ENCODE assay signal across 19 cellular contexts in genomic region chr13:103926118-103926517, GRCh38.
DNase-seq lines count a peak whose midpoint lies in the region; ATAC-seq and TF ChIP-seq lines count a peak whose summit lies in the region.
"Had no signal": no experiment of that assay in that cellular context is flagged by ENCODE, and none has a peak within 500 bp of the region (broad histone marks: within the 10 kb centered on the region; RNA-seq: fewer than 3 reads in every experiment).

No MANE protein-coding gene starts in this region.

- peak; percentile 24 for DNase-seq in NCI-H2227 (lab: John Stamatoyannopoulos, UW; ENCODE audit: unreplicated experiment)
- no peak for DNase-seq in NCI-H2227 treated with DMSO at 0.1 percent for 48 hours (lab: John Stamatoyannopoulos, UW)
- no peak for DNase-seq in WTC11 (ENCODE audit: low spot score)
- DNase-seq in mesendoderm = peak; percentile 2
- no peak for DNase-seq in neuronal stem cell (ENCODE audit: low spot score)
- DNase-seq in NCI-H446 (lab: John Stamatoyannopoulos, UW) = no peak
- no peak for DNase-seq in islet precursor cell
- no peak for DNase-seq in activated CD8-positive, alpha-beta memory T cell treated with anti-CD3 and anti-CD28 coated beads for 24 hours
- DNase-seq: AML-193; CD4-positive, alpha-beta T cell; DMS153; DMS79; GDM1; HFFc6 had no signal

- H3K36me3 ChIP-seq in mesendoderm (ENCODE audit: control insufficient read depth, insufficient read depth, low read length) = no peaks in the 10 kb centered on the region
- no peaks in the 10 kb centered on the region for H3K36me3 ChIP-seq in neuronal stem cell (replicated peaks in 1 of 2; ENCODE audit: control insufficient read depth in 2 of 2, insufficient read depth in 2 of 2, low read length in 2 of 2)

- no peak overlapping the region for H3K9ac ChIP-seq in mesendoderm (ENCODE audit: low read length)
- no peak overlapping the region for H3K9ac ChIP-seq in neuronal stem cell (ENCODE audit: low read depth, low read length, poor library complexity)

- no peak overlapping the region for H3K4me3 Mint-ChIP-seq in WTC11
- H3K4me3 Mint-ChIP-seq: CD4-positive, alpha-beta T cell; HFFc6 had no signal

- peaks cover 8% of the 10 kb centered on the region for H3K4me1 Mint-ChIP-seq in WTC11

- H4K91ac ChIP-seq in neuronal stem cell (ENCODE audit: low read depth, low read length, poor library complexity) = no peak overlapping the region

- peaks cover 11% of the 10 kb centered on the region for H3K9me3 Mint-ChIP-seq in WTC11

- H3K9me3 ChIP-seq in neuronal stem cell (replicated peaks in 1 of 2; ENCODE audit: control insufficient read depth in 2 of 2, insufficient read depth in 1 of 2, low read depth in 1 of 2, low read length in 2 of 2) = no peaks in the 10 kb centered on the region
- H3K9me3 ChIP-seq: A549 had no signal

- no peak overlapping the region for H2BK5ac ChIP-seq in mesendoderm (ENCODE audit: low read length)
- H2BK5ac ChIP-seq in neuronal stem cell (ENCODE audit: low read length) = no peak overlapping the region

- H3K4me3 ChIP-seq in mesendoderm (ENCODE audit: low read length) (no peak overlapping the region), neuronal stem cell (ENCODE audit: low read length in 2 of 2) (no peak overlapping the region)
- H3K4me3 ChIP-seq: A549 had no signal

- no peak overlapping the region for H3K23ac ChIP-seq in mesendoderm (ENCODE audit: low read length)
- H3K23ac ChIP-seq in neuronal stem cell (ENCODE audit: low read depth, low read length, poor library complexity) = no peak overlapping the region

- no peak for TF ChIP-seq CTCF in WTC11 (IDR thresholded peaks at IDR 0.05)

- no peak overlapping the region for H2BK15ac ChIP-seq in mesendoderm (replicated peaks; ENCODE audit: low read depth)
- H2BK15ac ChIP-seq in neuronal stem cell (ENCODE audit: low read length) = no peak overlapping the region

- H2AFZ ChIP-seq in neuronal stem cell (ENCODE audit: low read length) = peak overlapping the region; percentile 15

- no CpG with 5 or more reads among the region's 3 CpGs for WGBS in mesendoderm (ENCODE audit: extremely low coverage, insufficient coverage, low lambda C conversion rate)
- WGBS in neuronal stem cell (ENCODE audit: extremely low coverage in 2 of 2, insufficient read length in 2 of 2, insufficient replicate concordance in 1 of 2), 2 donors = no CpG with 5 or more reads among the region's 3 CpGs

- no peak overlapping the region for H3K27ac Mint-ChIP-seq in WTC11
- H3K27ac Mint-ChIP-seq: CD4-positive, alpha-beta T cell; HFFc6 had no signal

- H2AK5ac ChIP-seq in mesendoderm (ENCODE audit: low read length) = no peak overlapping the region
- H2AK5ac ChIP-seq in neuronal stem cell (ENCODE audit: low read depth, low read length) = no peak overlapping the region

- H2BK120ac ChIP-seq in mesendoderm (ENCODE audit: low read depth, low read length) (no peak overlapping the region), neuronal stem cell (ENCODE audit: low read depth, low read length) (no peak overlapping the region)

- H3K79me2 ChIP-seq in mesendoderm (ENCODE audit: control insufficient read depth, insufficient read depth, low read length) = no peaks in the 10 kb centered on the region

- H3K27ac ChIP-seq in mesendoderm (ENCODE audit: low read depth, low read length) (no peak overlapping the region), neuronal stem cell (replicated peaks; ENCODE audit: low read length) (no peak overlapping the region)
- H3K27ac ChIP-seq: 22Rv1, A549, C4-2B, HL-60 had no signal

- H3K18ac ChIP-seq in mesendoderm (ENCODE audit: low read length) (no peak overlapping the region), neuronal stem cell (ENCODE audit: low read length) (no peak overlapping the region)

- H3K56ac ChIP-seq in mesendoderm (ENCODE audit: low read length) = no peak overlapping the region

- H4K5ac ChIP-seq in mesendoderm (ENCODE audit: low read length) = no peak overlapping the region

- no peak overlapping the region for H3K4ac ChIP-seq in mesendoderm (ENCODE audit: low read depth, low read length)
- no peak overlapping the region for H3K4ac ChIP-seq in neuronal stem cell (ENCODE audit: low read length)

- H3K27me3 Mint-ChIP-seq in WTC11 (ENCODE audit: low read depth) = no peaks in the 10 kb centered on the region
- H3K27me3 Mint-ChIP-seq: CD4-positive, alpha-beta T cell had no signal

- no peak overlapping the region for H2BK12ac ChIP-seq in neuronal stem cell (ENCODE audit: low read length)

- H3K79me1 ChIP-seq in mesendoderm (ENCODE audit: low read length) (no peaks in the 10 kb centered on the region), neuronal stem cell (ENCODE audit: low read depth, low read length) (no peaks in the 10 kb centered on the region)

- CTCF ChIA-PET in WTC11 (lab: Charles Lee) = no interaction called here

- H3K4me2 ChIP-seq in mesendoderm (ENCODE audit: low read length) = no peak overlapping the region
- H3K4me2 ChIP-seq in neuronal stem cell (ENCODE audit: insufficient read depth, low read length, poor library complexity, severe bottlenecking) = no peak overlapping the region
- H3K4me2 ChIP-seq: A549 had no signal

- H3K14ac ChIP-seq in neuronal stem cell (ENCODE audit: low read length) = no peak overlapping the region

- H3K27me3 ChIP-seq in mesendoderm (ENCODE audit: insufficient read depth, low read length, poor library complexity) (no peaks in the 10 kb centered on the region), neuronal stem cell (ENCODE audit: control insufficient read depth in 3 of 3, insufficient read depth in 3 of 3, low read depth in 1 of 3, low read length in 3 of 3) (no peaks in the 10 kb centered on the region)

- H3K4me1 ChIP-seq in mesendoderm (ENCODE audit: control insufficient read depth, low read depth, low read length) = no peaks in the 10 kb centered on the region
- H3K4me1 ChIP-seq in neuronal stem cell (ENCODE audit: control insufficient read depth in 2 of 2, insufficient read depth in 1 of 2, low read depth in 1 of 2, low read length in 2 of 2) = no peaks in the 10 kb centered on the region
- H3K4me1 ChIP-seq: A549 had no signal

- H3K36me3 Mint-ChIP-seq in WTC11 = 0 out of 2 replicates have a peak, but pooled peaks cover 3% of the 10 kb centered on the region

- H4K8ac ChIP-seq in mesendoderm (ENCODE audit: low read depth, low read length) (no peak overlapping the region), neuronal stem cell (ENCODE audit: low read depth, low read length) (no peak overlapping the region)

- POLR2A ChIA-PET in WTC11 (lab: Charles Lee) = no interaction called here

- peak; percentile 53; the same call in 1 of the 2 replicates for ATAC-seq in WTC11
- ATAC-seq: A549, HCT116 had no signal

TF ChIP-seq in WTC11, 78 proteins besides CTCF, POLR2A, EP300 and RAD21 (continues in another document):
- TF ChIP-seq E2F1 (CRISPR knock-in tag; IDR thresholded peaks at IDR 0.05) (no peak), ESRRA (CRISPR knock-in tag; IDR thresholded peaks at IDR 0.05; ENCODE audit: borderline replicate concordance) (no peak), JAZF1 (CRISPR knock-in tag; IDR thresholded peaks at IDR 0.05) (no peak), NFE2L1 (CRISPR knock-in tag; IDR thresholded peaks at IDR 0.05) (no peak), TCF7 (CRISPR knock-in tag; IDR thresholded peaks at IDR 0.05; ENCODE audit: low read depth) (no peak), ZBTB21 (CRISPR knock-in tag; IDR thresholded peaks at IDR 0.05; ENCODE audit: borderline replicate concordance) (no peak), FOXJ3 (CRISPR knock-in tag; IDR thresholded peaks at IDR 0.05; ENCODE audit: borderline replicate concordance) (no peak), FOXP1 (CRISPR knock-in tag; IDR thresholded peaks at IDR 0.05; ENCODE audit: borderline replicate concordance) (no peak), IRF1 (CRISPR knock-in tag; IDR thresholded peaks at IDR 0.05) (no peak), ATF6 (CRISPR knock-in tag; IDR thresholded peaks at IDR 0.05) (no peak), IRF2 (CRISPR knock-in tag; IDR thresholded peaks at IDR 0.05; ENCODE audit: borderline replicate concordance, low read depth) (no peak), SMAD4 (CRISPR knock-in tag; IDR thresholded peaks at IDR 0.05) (no peak)

Comparison
In these comparisons a context has a peak if more than half of its experiments do, and no peak if none do; other contexts are left out.
1. DNase-seq: peak in NCI-H2227 (single experiment) and mesendoderm (single experiment); none in NCI-H2227 treated with DMSO at 0.1 percent for 48 hours (single experiment), WTC11 (single experiment), neuronal stem cell (single experiment), NCI-H446 (0 of 2), islet precursor cell (single experiment) and activated CD8-positive, alpha-beta memory T cell treated with anti-CD3 and anti-CD28 coated beads for 24 hours (single experiment).